In the genomic region with DNA sequence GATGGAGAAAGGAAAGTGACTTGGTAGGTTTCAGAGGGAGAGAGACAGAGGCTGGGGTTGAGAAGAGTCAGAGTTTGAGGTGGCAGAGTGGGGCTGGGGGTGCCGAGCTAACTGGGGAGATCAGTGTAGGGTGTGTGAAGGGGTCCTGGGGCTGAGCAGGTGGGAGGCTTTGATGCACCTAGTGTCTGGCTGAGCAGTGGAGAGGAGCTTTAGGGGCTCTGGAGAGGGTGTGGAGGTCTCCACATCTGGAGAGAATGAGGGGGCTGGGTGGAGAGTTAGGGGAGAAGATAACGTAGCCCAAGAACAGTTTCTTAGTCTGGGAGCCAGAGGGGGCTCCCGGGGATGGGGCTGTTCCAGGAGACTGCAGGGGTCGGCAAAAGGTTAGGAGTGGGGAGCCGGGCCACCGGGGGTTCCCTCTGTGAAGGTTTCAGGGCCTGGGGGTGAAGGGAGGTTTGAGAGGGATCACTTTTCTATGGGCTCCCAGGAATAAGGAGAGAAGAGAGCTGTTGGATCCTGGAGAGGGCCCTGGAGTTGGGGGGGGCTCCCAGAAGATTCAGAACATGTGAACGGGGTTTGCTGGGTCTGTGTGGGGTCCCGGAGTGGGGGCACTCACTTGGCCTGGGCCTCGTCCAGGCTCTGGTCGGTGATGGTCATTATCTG, we compare ENCODE assay signal across 1 cellular context.
TF ChIP-seq lines count a peak whose summit lies in the region.

No MANE protein-coding gene starts in this region.

TF ChIP-seq in K562, 482 proteins besides CTCF, POLR2A, EP300 and RAD21 (continues in another document):
- TF ChIP-seq SREBF2 (CRISPR knock-in tag; IDR thresholded peaks at IDR 0.05) = no peak
- TF ChIP-seq CEBPB (tag; IDR thresholded peaks at IDR 0.05) = no peak
- no peak for TF ChIP-seq ZNF146 (CRISPR knock-in tag; IDR thresholded peaks at IDR 0.05; ENCODE audit: unreplicated experiment)
- no peak for TF ChIP-seq ZNF175 (CRISPR knock-in tag; IDR thresholded peaks at IDR 0.05; ENCODE audit: low read depth)
- TF ChIP-seq SREBF1 (IDR thresholded peaks at IDR 0.05; ENCODE audit: borderline replicate concordance, low read depth, low read length) = no peak
- TF ChIP-seq, protein P1, sequence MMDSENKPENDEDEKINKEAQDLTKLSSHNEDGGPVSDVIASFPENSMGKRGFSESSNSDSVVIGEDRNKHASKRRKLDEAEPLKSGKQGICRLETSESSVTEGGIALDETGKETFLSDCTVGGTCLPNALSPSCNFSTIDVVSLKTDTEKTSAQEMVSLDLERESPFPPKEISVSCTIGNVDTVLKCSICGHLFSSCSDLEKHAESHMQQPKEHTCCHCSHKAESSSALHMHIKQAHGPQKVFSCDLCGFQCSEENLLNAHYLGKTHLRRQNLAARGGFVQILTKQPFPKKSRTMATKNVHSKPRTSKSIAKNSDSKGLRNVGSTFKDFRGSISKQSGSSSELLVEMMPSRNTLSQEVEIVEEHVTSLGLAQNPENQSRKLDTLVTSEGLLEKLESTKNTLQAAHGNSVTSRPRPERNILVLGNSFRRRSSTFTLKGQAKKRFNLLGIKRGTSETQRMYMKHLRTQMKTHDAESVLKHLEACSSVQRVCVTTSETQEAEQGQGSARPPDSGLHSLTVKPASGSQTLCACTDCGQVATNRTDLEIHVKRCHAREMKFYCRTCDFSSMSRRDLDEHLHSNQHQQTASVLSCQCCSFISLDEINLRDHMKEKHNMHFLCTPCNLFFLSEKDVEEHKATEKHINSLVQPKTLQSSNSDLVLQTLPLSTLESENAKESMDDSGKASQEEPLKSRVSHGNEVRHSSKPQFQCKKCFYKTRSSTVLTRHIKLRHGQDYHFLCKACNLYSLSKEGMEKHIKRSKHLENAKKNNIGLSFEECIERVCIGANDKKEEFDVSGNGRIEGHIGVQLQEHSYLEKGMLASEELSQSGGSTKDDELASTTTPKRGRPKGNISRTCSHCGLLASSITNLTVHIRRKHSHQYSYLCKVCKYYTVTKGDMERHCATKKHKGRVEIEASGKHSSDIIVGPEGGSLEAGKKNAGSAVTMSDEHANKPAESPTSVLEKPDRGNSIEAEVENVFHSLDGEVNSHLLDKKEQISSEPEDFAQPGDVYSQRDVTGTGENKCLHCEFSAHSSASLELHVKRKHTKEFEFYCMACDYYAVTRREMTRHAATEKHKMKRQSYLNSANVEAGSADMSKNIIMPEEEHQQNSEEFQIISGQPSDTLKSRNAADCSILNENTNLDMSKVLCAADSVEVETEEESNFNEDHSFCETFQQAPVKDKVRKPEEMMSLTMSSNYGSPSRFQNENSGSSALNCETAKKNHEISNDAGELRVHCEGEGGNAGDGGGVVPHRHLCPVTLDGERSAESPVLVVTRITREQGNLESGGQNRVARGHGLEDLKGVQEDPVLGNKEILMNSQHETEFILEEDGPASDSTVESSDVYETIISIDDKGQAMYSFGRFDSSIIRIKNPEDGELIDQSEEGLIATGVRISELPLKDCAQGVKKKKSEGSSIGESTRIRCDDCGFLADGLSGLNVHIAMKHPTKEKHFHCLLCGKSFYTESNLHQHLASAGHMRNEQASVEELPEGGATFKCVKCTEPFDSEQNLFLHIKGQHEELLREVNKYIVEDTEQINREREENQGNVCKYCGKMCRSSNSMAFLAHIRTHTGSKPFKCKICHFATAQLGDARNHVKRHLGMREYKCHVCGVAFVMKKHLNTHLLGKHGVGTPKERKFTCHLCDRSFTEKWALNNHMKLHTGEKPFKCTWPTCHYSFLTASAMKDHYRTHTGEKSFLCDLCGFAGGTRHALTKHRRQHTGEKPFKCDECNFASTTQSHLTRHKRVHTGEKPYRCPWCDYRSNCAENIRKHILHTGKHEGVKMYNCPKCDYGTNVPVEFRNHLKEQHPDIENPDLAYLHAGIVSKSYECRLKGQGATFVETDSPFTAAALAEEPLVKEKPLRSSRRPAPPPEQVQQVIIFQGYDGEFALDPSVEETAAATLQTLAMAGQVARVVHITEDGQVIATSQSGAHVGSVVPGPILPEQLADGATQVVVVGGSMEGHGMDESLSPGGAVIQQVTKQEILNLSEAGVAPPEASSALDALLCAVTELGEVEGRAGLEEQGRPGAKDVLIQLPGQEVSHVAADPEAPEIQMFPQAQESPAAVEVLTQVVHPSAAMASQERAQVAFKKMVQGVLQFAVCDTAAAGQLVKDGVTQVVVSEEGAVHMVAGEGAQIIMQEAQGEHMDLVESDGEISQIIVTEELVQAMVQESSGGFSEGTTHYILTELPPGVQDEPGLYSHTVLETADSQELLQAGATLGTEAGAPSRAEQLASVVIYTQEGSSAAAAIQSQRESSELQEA (IDR thresholded peaks at IDR 0.05; ENCODE audit: low read depth) = 0 out of 2 replicates have a peak, but pooled peaks have one; percentile 8
- no peak for TF ChIP-seq ZEB2 (IDR thresholded peaks at IDR 0.05)
- no peak for TF ChIP-seq RBFOX2 (IDR thresholded peaks at IDR 0.05; ENCODE audit: low read depth, low read length)
- TF ChIP-seq ZBTB8A (IDR thresholded peaks at IDR 0.05; ENCODE audit: partially characterized antibody) = no peak
- no peak for TF ChIP-seq PURB (CRISPR knock-in tag; IDR thresholded peaks at IDR 0.05; ENCODE audit: low read depth)
- TF ChIP-seq TCF7L2 (IDR thresholded peaks at IDR 0.05; ENCODE audit: low read depth, low read length) = no peak
- no peak for TF ChIP-seq HDAC2 (IDR thresholded peaks at IDR 0.05)
- no peak for TF ChIP-seq ZNF184 (CRISPR knock-in tag; IDR thresholded peaks at IDR 0.05)
- peak; percentile 36 for TF ChIP-seq CHD1 (IDR thresholded peaks at IDR 0.05; ENCODE audit: low read length)
- TF ChIP-seq, protein P2, sequence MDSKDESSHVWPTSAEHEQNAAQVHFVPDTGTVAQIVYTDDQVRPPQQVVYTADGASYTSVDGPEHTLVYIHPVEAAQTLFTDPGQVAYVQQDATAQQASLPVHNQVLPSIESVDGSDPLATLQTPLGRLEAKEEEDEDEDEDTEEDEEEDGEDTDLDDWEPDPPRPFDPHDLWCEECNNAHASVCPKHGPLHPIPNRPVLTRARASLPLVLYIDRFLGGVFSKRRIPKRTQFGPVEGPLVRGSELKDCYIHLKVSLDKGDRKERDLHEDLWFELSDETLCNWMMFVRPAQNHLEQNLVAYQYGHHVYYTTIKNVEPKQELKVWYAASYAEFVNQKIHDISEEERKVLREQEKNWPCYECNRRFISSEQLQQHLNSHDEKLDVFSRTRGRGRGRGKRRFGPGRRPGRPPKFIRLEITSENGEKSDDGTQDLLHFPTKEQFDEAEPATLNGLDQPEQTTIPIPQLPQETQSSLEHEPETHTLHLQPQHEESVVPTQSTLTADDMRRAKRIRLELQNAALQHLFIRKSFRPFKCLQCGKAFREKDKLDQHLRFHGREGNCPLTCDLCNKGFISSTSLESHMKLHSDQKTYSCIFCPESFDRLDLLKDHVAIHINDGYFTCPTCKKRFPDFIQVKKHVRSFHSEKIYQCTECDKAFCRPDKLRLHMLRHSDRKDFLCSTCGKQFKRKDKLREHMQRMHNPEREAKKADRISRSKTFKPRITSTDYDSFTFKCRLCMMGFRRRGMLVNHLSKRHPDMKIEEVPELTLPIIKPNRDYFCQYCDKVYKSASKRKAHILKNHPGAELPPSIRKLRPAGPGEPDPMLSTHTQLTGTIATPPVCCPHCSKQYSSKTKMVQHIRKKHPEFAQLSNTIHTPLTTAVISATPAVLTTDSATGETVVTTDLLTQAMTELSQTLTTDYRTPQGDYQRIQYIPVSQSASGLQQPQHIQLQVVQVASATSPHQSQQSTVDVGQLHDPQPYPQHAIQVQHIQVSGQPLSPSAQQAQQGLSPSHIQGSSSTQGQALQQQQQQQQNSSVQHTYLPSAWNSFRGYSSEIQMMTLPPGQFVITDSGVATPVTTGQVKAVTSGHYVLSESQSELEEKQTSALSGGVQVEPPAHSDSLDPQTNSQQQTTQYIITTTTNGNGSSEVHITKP (IDR thresholded peaks at IDR 0.05; ENCODE audit: partially characterized antibody) = no peak
- TF ChIP-seq XRCC5 (IDR thresholded peaks at IDR 0.05; ENCODE audit: low read depth, low read length) = no peak
- TF ChIP-seq POLR2AphosphoS5 (IDR thresholded peaks at IDR 0.05; ENCODE audit: control insufficient read depth, insufficient read depth, low read depth, low read length) = no peak; the same call in 1 of the 2 replicates
- no peak for TF ChIP-seq RCOR1 (IDR thresholded peaks at IDR 0.05; ENCODE audit: borderline replicate concordance in 1 of 2, low read depth in 2 of 2, low read length in 2 of 2)
- TF ChIP-seq, protein P3, sequence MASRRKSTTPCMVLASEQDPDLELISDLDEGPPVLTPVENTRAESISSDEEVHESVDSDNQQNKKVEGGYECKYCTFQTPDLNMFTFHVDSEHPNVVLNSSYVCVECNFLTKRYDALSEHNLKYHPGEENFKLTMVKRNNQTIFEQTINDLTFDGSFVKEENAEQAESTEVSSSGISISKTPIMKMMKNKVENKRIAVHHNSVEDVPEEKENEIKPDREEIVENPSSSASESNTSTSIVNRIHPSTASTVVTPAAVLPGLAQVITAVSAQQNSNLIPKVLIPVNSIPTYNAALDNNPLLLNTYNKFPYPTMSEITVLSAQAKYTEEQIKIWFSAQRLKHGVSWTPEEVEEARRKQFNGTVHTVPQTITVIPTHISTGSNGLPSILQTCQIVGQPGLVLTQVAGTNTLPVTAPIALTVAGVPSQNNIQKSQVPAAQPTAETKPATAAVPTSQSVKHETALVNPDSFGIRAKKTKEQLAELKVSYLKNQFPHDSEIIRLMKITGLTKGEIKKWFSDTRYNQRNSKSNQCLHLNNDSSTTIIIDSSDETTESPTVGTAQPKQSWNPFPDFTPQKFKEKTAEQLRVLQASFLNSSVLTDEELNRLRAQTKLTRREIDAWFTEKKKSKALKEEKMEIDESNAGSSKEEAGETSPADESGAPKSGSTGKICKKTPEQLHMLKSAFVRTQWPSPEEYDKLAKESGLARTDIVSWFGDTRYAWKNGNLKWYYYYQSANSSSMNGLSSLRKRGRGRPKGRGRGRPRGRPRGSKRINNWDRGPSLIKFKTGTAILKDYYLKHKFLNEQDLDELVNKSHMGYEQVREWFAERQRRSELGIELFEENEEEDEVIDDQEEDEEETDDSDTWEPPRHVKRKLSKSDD (conservative IDR thresholded peaks at IDR 0.05; ENCODE audit: low read length) = no peak
- no peak for TF ChIP-seq ZNF507 (tag; conservative IDR thresholded peaks at IDR 0.05)
- 0 out of 2 replicates have a peak, but pooled peaks have one; percentile 33 for TF ChIP-seq DPF2 (IDR thresholded peaks at IDR 0.05)
- TF ChIP-seq ZNF282 (CRISPR knock-in tag; IDR thresholded peaks at IDR 0.05) = no peak
- TF ChIP-seq, protein P4, sequence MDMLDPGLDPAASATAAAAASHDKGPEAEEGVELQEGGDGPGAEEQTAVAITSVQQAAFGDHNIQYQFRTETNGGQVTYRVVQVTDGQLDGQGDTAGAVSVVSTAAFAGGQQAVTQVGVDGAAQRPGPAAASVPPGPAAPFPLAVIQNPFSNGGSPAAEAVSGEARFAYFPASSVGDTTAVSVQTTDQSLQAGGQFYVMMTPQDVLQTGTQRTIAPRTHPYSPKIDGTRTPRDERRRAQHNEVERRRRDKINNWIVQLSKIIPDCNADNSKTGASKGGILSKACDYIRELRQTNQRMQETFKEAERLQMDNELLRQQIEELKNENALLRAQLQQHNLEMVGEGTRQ (CRISPR knock-in tag; IDR thresholded peaks at IDR 0.05) = no peak
- TF ChIP-seq TAF9B (IDR thresholded peaks at IDR 0.05; ENCODE audit: partially characterized antibody) = no peak
- no peak for TF ChIP-seq ETV5 (CRISPR knock-in tag; IDR thresholded peaks at IDR 0.05; ENCODE audit: low read depth)
- TF ChIP-seq CAMTA2 (CRISPR knock-in tag; conservative IDR thresholded peaks at IDR 0.05) = no peak
- TF ChIP-seq PCBP2 (IDR thresholded peaks at IDR 0.05; ENCODE audit: low read depth, low read length, poor library complexity, severe bottlenecking) = no peak
- no peak for TF ChIP-seq KLF1 (tag; IDR thresholded peaks at IDR 0.05)
- no peak for TF ChIP-seq ZNF589 (CRISPR knock-in tag; IDR thresholded peaks at IDR 0.05; ENCODE audit: low read depth)
- no peak for TF ChIP-seq ZNF253 (CRISPR knock-in tag; conservative IDR thresholded peaks at IDR 0.05)
- no peak for TF ChIP-seq TARDBP (IDR thresholded peaks at IDR 0.05)
- TF ChIP-seq POU5F1 (IDR thresholded peaks at IDR 0.05; ENCODE audit: borderline replicate concordance, low read depth, low read length, partially characterized antibody) = no peak
- no peak for TF ChIP-seq JUND (IDR thresholded peaks at IDR 0.05; ENCODE audit: borderline replicate concordance, low read depth, low read length)
- no peak for TF ChIP-seq JUND (tag; IDR thresholded peaks at IDR 0.05; ENCODE audit: borderline replicate concordance, low read depth, low read length)
- TF ChIP-seq, protein P5, sequence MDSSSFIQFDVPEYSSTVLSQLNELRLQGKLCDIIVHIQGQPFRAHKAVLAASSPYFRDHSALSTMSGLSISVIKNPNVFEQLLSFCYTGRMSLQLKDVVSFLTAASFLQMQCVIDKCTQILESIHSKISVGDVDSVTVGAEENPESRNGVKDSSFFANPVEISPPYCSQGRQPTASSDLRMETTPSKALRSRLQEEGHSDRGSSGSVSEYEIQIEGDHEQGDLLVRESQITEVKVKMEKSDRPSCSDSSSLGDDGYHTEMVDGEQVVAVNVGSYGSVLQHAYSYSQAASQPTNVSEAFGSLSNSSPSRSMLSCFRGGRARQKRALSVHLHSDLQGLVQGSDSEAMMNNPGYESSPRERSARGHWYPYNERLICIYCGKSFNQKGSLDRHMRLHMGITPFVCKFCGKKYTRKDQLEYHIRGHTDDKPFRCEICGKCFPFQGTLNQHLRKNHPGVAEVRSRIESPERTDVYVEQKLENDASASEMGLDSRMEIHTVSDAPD (CRISPR knock-in tag; IDR thresholded peaks at IDR 0.05) = no peak
- no peak for TF ChIP-seq BCOR (IDR thresholded peaks at IDR 0.05)
- TF ChIP-seq ZNF134 (CRISPR knock-in tag; conservative IDR thresholded peaks at IDR 0.05) = no peak
- no peak for TF ChIP-seq ZNF384 (IDR thresholded peaks at IDR 0.05; ENCODE audit: low read depth, low read length)
- TF ChIP-seq ZFP1 (CRISPR knock-in tag; IDR thresholded peaks at IDR 0.05) = no peak
- TF ChIP-seq ZNF444 (CRISPR knock-in tag; IDR thresholded peaks at IDR 0.05) = no peak
- TF ChIP-seq PHB2 (IDR thresholded peaks at IDR 0.05; ENCODE audit: low read depth) = no peak
- TF ChIP-seq MAFF (IDR thresholded peaks at IDR 0.05; ENCODE audit: low read length) = no peak
- no peak for TF ChIP-seq SMARCA5 (IDR thresholded peaks at IDR 0.05)
